14 cellular contexts compared by ENCODE assay signal in genomic region chr15:61186905-61187865, GRCh38. TPM values are rescaled to one million over a fixed set of nuclear protein-coding genes. Genes with fewer than 3 reads are reported as not detected.
DNase-seq lines count a peak whose midpoint lies in the region; ATAC-seq, FAIRE-seq and TF ChIP-seq lines count a peak whose summit lies in the region.
"Had no signal": no experiment of that assay in that cellular context is flagged by ENCODE, and none has a peak within 500 bp of the region (broad histone marks: within the 10 kb centered on the region; RNA-seq: fewer than 3 reads in every experiment).

No MANE protein-coding gene starts in this region.

- no peak overlapping the region for H3K9ac ChIP-seq in liver (ENCODE audit: low read depth in 1 of 2, low read length in 2 of 2)
- H3K9ac ChIP-seq in HepG2 (ENCODE audit: insufficient read depth, low read depth, low read length): no peak overlapping the region
- H3K9ac ChIP-seq in fibroblast of lung (ENCODE audit: insufficient read depth, low read length): no peak overlapping the region

- WGBS in liver: 76% methylated on average over 20 of the region's 20 CpGs
- WGBS in HepG2 (ENCODE audit: low lambda C conversion rate): 54% methylated on average over 20 of the region's 20 CpGs

- TF ChIP-seq EP300 in HepG2 (IDR thresholded peaks at IDR 0.05; ENCODE audit: low read depth in 2 of 2, low read length in 2 of 2) (no peak), HepG2 (CRISPR knock-in tag; IDR thresholded peaks at IDR 0.05; ENCODE audit: borderline replicate concordance) (no peak)

- H3K9me3 Mint-ChIP-seq in nephron progenitor cell: peaks cover 29% of the 10 kb centered on the region

- FAIRE-seq in HepG2 (lab: Jason Lieb, UNC): no peak

- H2AFZ ChIP-seq in HepG2 (ENCODE audit: low read length): no peak overlapping the region
- no peak overlapping the region for H2AFZ ChIP-seq in fibroblast of lung (ENCODE audit: low read length)

- no peaks in the 10 kb centered on the region for H3K9me3 ChIP-seq in liver (ENCODE audit: control insufficient read depth in 4 of 4, low read length in 3 of 4)
- H3K9me3 ChIP-seq in HepG2 (ENCODE audit: low read length): no peaks in the 10 kb centered on the region
- H3K9me3 ChIP-seq in fibroblast of lung (ENCODE audit: control insufficient read depth, insufficient read depth, low read depth, low read length): no peaks in the 10 kb centered on the region
- H3K9me3 ChIP-seq: spleen, tibial nerve had no signal

- TF ChIP-seq POLR2A in HepG2 (IDR thresholded peaks at IDR 0.05; ENCODE audit: insufficient read depth in 1 of 2, low read depth in 2 of 2, low read length in 2 of 2): no peak

- H3K27me3 Mint-ChIP-seq in nephron progenitor cell (ENCODE audit: low read depth, poor library complexity): peaks cover 15% of the 10 kb centered on the region

- in situ Hi-C loops in HepG2 (cut with HindIII; ENCODE audit: extremely low pct_ligation_motif_present, low pct_unique_long_range_greater_than_20kb): no loop called here

- TF ChIP-seq RAD21 in liver (IDR thresholded peaks at IDR 0.05) (no peak), HepG2 (CRISPR knock-in tag; IDR thresholded peaks at IDR 0.05) (no peak)

- H3K27ac ChIP-seq in liver (ENCODE audit: low read depth in 1 of 2, low read length in 2 of 2) (no peak overlapping the region), HepG2 (ENCODE audit: extremely low read length, insufficient read depth, low read length) (no peak overlapping the region), fibroblast of lung (ENCODE audit: insufficient read depth, low read length) (no peak overlapping the region)
- H3K27ac ChIP-seq: spleen, tibial nerve had no signal

- H3K4me1 Mint-ChIP-seq in nephron progenitor cell: peaks cover 17% of the 10 kb centered on the region
- H3K4me1 Mint-ChIP-seq: neural crest cell had no signal

- intact Hi-C loops in HepG2 (cut with micrococcal nuclease; ENCODE audit: unreplicated experiment): no loop called here

- H3K4me3 Mint-ChIP-seq in nephron progenitor cell: no peak overlapping the region
- H3K4me3 Mint-ChIP-seq: neural crest cell had no signal

- H3K36me3 ChIP-seq in liver (ENCODE audit: control insufficient read depth in 4 of 4, insufficient read depth in 3 of 4, low read depth in 1 of 4, low read length in 3 of 4): no peaks in the 10 kb centered on the region
- no peaks in the 10 kb centered on the region for H3K36me3 ChIP-seq in HepG2 (replicated peaks in 1 of 2; ENCODE audit: control insufficient read depth in 1 of 2, insufficient read depth in 2 of 2, low read length in 2 of 2)
- no peaks in the 10 kb centered on the region for H3K36me3 ChIP-seq in fibroblast of lung (ENCODE audit: control insufficient read depth, insufficient read depth, low read length)
- H3K36me3 ChIP-seq: spleen, tibial nerve had no signal

- H4K20me1 ChIP-seq in HepG2 (ENCODE audit: insufficient read depth, low read length) (no peaks in the 10 kb centered on the region), fibroblast of lung (ENCODE audit: control insufficient read depth, extremely low read depth, insufficient read depth, low read length) (peaks cover 1% of the 10 kb centered on the region)

- TF ChIP-seq CTCF in liver (IDR thresholded peaks at IDR 0.05; ENCODE audit: low read depth, low read length, missing input control) (no peak), HepG2 (CRISPR knock-in tag; IDR thresholded peaks at IDR 0.05) (no peak), fibroblast of lung (conservative IDR thresholded peaks at IDR 0.05 in 1 of 2, IDR thresholded peaks at IDR 0.05 in 1 of 2; ENCODE audit: low read depth in 1 of 2, low read length in 2 of 2) (no peak), nephron progenitor cell (IDR thresholded peaks at IDR 0.05) (no peak)

- H3K4me2 ChIP-seq in HepG2 (ENCODE audit: low read depth, low read length) (no peak overlapping the region), fibroblast of lung (ENCODE audit: extremely low read depth, insufficient read depth, low read length) (no peak overlapping the region)

- H3K27ac Mint-ChIP-seq in nephron progenitor cell: peak overlapping the region; percentile 79

- CTCF ChIA-PET in HepG2 (lab: Yijun Ruan, JAX; ENCODE audit: low intra/inter-chr PET ratio, low total read pairs): no interaction called here

- H3K4me3 ChIP-seq in liver (ENCODE audit: low read depth in 1 of 3, low read length in 3 of 3) (no peak overlapping the region), HepG2 (replicated peaks in 1 of 3; ENCODE audit: insufficient read depth in 1 of 3, low read depth in 2 of 3, low read length in 3 of 3) (no peak overlapping the region), fibroblast of lung (replicated peaks in 1 of 4; ENCODE audit: control extremely low read depth in 1 of 4, insufficient read depth in 1 of 4, low read depth in 3 of 4, low read length in 4 of 4) (no peak overlapping the region)
- H3K4me3 ChIP-seq: spleen, tibial nerve had no signal

- BruUV-seq in HepG2 (replicated peaks; lab: Mats Ljungman, UMichigan): no TSS peak

- H3K27me3 ChIP-seq in liver (ENCODE audit: control insufficient read depth in 4 of 4, insufficient read depth in 4 of 4, low read length in 3 of 4) (no peaks in the 10 kb centered on the region), HepG2 (ENCODE audit: control insufficient read depth in 1 of 2, insufficient read depth in 2 of 2, low read length in 2 of 2) (no peaks in the 10 kb centered on the region), fibroblast of lung (ENCODE audit: control insufficient read depth, insufficient read depth, low read length) (no peaks in the 10 kb centered on the region)
- H3K27me3 ChIP-seq: spleen, tibial nerve had no signal

- H3K4me1 ChIP-seq in liver (ENCODE audit: control insufficient read depth in 4 of 4, insufficient read depth in 4 of 4, low read length in 3 of 4): peaks cover 0 to 5% (median under 1%) of the 10 kb centered on the region in 4 donors
- H3K4me1 ChIP-seq in HepG2 (ENCODE audit: insufficient read depth, low read length): no peaks in the 10 kb centered on the region
- no peaks in the 10 kb centered on the region for H3K4me1 ChIP-seq in fibroblast of lung (ENCODE audit: control insufficient read depth, extremely low read depth, insufficient read depth, low read length)

- POLR2A ChIA-PET in HepG2 (lab: Yijun Ruan, JAX): no interaction called here

- no peak for DNase-seq in HepG2 (ENCODE audit: low spot score)
- DNase-seq in fibroblast of lung (ENCODE audit: low read depth in 2 of 2): peak; percentile 8 to 30
- DNase-seq in nephron progenitor cell: no peak
- no peak for DNase-seq in activated effector memory CD4-positive, alpha-beta T cell treated with anti-CD3 and anti-CD28 coated beads, Interleukin-2, amount 50 U/mL, for 16 hours
- no peak for DNase-seq in NCI-H69 (lab: John Stamatoyannopoulos, UW)
- DNase-seq: activated T-cell treated with anti-CD3 and anti-CD28 coated beads, Interleukin-2, amount 50 U/mL, for 1 hour; amniotic stem cell; spleen had no signal

- no peak for ATAC-seq in HepG2
- ATAC-seq in HG03354 (IDR thresholded peaks at IDR 0.05; ENCODE audit: poor library complexity, severe bottlenecking, unreplicated experiment): no peak
- no peak for ATAC-seq in HG02885 (IDR thresholded peaks at IDR 0.05; ENCODE audit: poor library complexity, unreplicated experiment)
- ATAC-seq: activated CD4-positive, CD25-positive, alpha-beta regulatory T cell treated with anti-CD3 and anti-CD28 coated beads, Interleukin-2, amount 50 U/mL, for 24 hours had no signal

- H3K36me3 Mint-ChIP-seq in nephron progenitor cell (ENCODE audit: low read depth): peaks cover 48% of the 10 kb centered on the region

- no peaks in the 10 kb centered on the region for H3K79me2 ChIP-seq in HepG2 (ENCODE audit: insufficient read depth, low read length)
- no peaks in the 10 kb centered on the region for H3K79me2 ChIP-seq in fibroblast of lung (ENCODE audit: control insufficient read depth, insufficient read depth, low read length)

TF ChIP-seq in liver, 16 proteins besides CTCF, POLR2A, EP300 and RAD21 (continues in another document):
- peak; percentile 19 for TF ChIP-seq NR2F2 (IDR thresholded peaks at IDR 0.05)
- no peak for TF ChIP-seq ATF3 (IDR thresholded peaks at IDR 0.05)

TF ChIP-seq in HepG2, 621 proteins besides CTCF, POLR2A, EP300 and RAD21 (continues in another document):
- no peak for TF ChIP-seq MXD1 (CRISPR knock-in tag; IDR thresholded peaks at IDR 0.05)
- TF ChIP-seq ZSCAN12 (CRISPR knock-in tag; IDR thresholded peaks at IDR 0.05): no peak
- TF ChIP-seq ZNF552 (CRISPR knock-in tag; IDR thresholded peaks at IDR 0.05; ENCODE audit: borderline replicate concordance): no peak

RNA-seq across cellular contexts. Expression of gene RORA, which starts 41.9 kb away (rescaled TPM):
- total RNA-seq in liver: 10 to 100 TPM; 26.5 to 89.4 TPM
- polyA plus RNA-seq in liver: 10 to 100 TPM in 1 of 2 donors, 1 to 10 TPM in 1; 9.6 to 38.1 TPM
- total RNA-seq in HepG2 (2016; rRNA removed; fragmentation: Illumina TruSeq; extraction: Trizol): 6.6 and 7.0 TPM in 2 replicates
- total RNA-seq in HepG2 (2016; cell fraction: cytosol; rRNA removed; fragmentation: Illumina TruSeq; extraction: Trizol; ENCODE audit: low read depth): 2.3 and 3.1 TPM in 2 replicates
- total RNA-seq in HepG2 (2016; cell fraction: insoluble cytoplasmic fraction; rRNA removed; fragmentation: Illumina TruSeq; extraction: Trizol): 7.2 and 8.6 TPM in 2 replicates
- 4.5 and 4.6 TPM in 2 replicates for total RNA-seq in HepG2 (2016; cell fraction: membrane; rRNA removed; fragmentation: Illumina TruSeq; extraction: Trizol)
- total RNA-seq in HepG2 (2016; cell fraction: nucleus; rRNA removed; fragmentation: Illumina TruSeq; extraction: Trizol): 10.4 and 12.1 TPM in 2 replicates
- polyA plus RNA-seq in HepG2 (2011; rRNA removed): 35.6 and 38.6 TPM in 2 replicates
- polyA plus RNA-seq in HepG2 (2011; cell fraction: cytosol; rRNA removed): 18.0 and 30.3 TPM in 2 replicates
- polyA plus RNA-seq in HepG2 (2011; cell fraction: nucleus; rRNA removed): 75.3 and 107 TPM in 2 replicates
- 18.0 and 20.5 TPM in 2 replicates for polyA plus RNA-seq in HepG2 (2012)
- polyA plus RNA-seq in HepG2 (2016; cell fraction: cytosol; fragmentation: Illumina TruSeq; extraction: Trizol; ENCODE audit: low read depth): 1.2 and 1.3 TPM in 2 replicates
- 3.3 and 3.5 TPM in 2 replicates for polyA plus RNA-seq in HepG2 (2016; cell fraction: insoluble cytoplasmic fraction; fragmentation: Illumina TruSeq; extraction: Trizol; ENCODE audit: low read depth)
- 2.1 and 2.4 TPM in 2 replicates for polyA plus RNA-seq in HepG2 (2016; cell fraction: membrane; fragmentation: Illumina TruSeq; extraction: Trizol; ENCODE audit: low read depth)
- polyA plus RNA-seq in HepG2 (2016; cell fraction: nucleus; fragmentation: Illumina TruSeq; extraction: Trizol; ENCODE audit: insufficient read depth, low read depth): 7.7 and 8.9 TPM in 2 replicates
- polyA minus RNA-seq in HepG2 (2011; rRNA and poly(A)+ RNA removed; ENCODE audit: low replicate concordance): 0.14 and 159 TPM in 2 replicates
- polyA minus RNA-seq in HepG2 (2011; cell fraction: cytosol; rRNA and poly(A)+ RNA removed): 40.1 and 51.4 TPM in 2 replicates
- polyA minus RNA-seq in HepG2 (2011; cell fraction: nucleus; rRNA and poly(A)+ RNA removed): 123 and 131 TPM in 2 replicates
- 8.5 and 12.2 TPM in 2 replicates for total RNA-seq in fibroblast of lung
- 4.7 and 5.3 TPM in 2 replicates for polyA plus RNA-seq in fibroblast of lung
- 2.5 and 2.6 TPM in 2 replicates for polyA plus RNA-seq in fibroblast of lung (2012)
- 4.0 and 4.8 TPM in 2 replicates for polyA minus RNA-seq in fibroblast of lung (ENCODE audit: low replicate concordance)

Comparison
In these comparisons a context has a peak if more than half of its experiments do, and no peak if none do; other contexts are left out.
1. DNase-seq: peak in fibroblast of lung (2 of 2); none in HepG2 (single experiment), nephron progenitor cell (single experiment), activated effector memory CD4-positive, alpha-beta T cell treated with anti-CD3 and anti-CD28 coated beads, Interleukin-2, amount 50 U/mL, for 16 hours (single experiment) and NCI-H69 (single experiment).